ENCODE assay signal across 15 cellular contexts in genomic region chr17:35086164-35086563, GRCh38. TPM values are rescaled to one million over a fixed set of nuclear protein-coding genes. Genes with fewer than 3 reads are reported as not detected.
DNase-seq lines count a peak whose midpoint lies in the region; ATAC-seq and TF ChIP-seq lines count a peak whose summit lies in the region.
"Had no signal": no experiment of that assay in that cellular context is flagged by ENCODE, and none has a peak within 500 bp of the region (broad histone marks: within the 10 kb centered on the region; RNA-seq: fewer than 3 reads in every experiment).

No MANE protein-coding gene starts in this region.

- H3K4me3 Mint-ChIP-seq in stimulated activated naive CD8-positive, alpha-beta T cell treated with anti-CD3 and anti-CD28 coated beads, Interleukin-15, Interleukin-2, amounts not matched to agents 100 ng/mL and 50 ng/mL, for 24 hours: peak overlapping the region; percentile 1

- H3K4me3 ChIP-seq in trophoblast cell (ENCODE audit: low read depth, low read length): no peak overlapping the region
- H3K4me3 ChIP-seq: coronary artery, GM23248, left lung, thoracic aorta had no signal

- H3K79me1 ChIP-seq in trophoblast cell (ENCODE audit: low read length): peaks cover 10% of the 10 kb centered on the region

- H2AK5ac ChIP-seq in trophoblast cell (ENCODE audit: low read length): no peak overlapping the region

- DNase-seq in stimulated activated naive CD8-positive, alpha-beta T cell treated with anti-CD3 and anti-CD28 coated beads, Interleukin-15, Interleukin-2, amounts not matched to agents 100 U/mL and 50 U/mL, for 24 hours: no peak
- peak; percentile 18 for DNase-seq in medulla oblongata (ENCODE audit: extremely low spot score)
- DNase-seq in trophoblast cell: no peak
- no peak for DNase-seq in GM20000 (ENCODE audit: low spot score)
- DNase-seq: DMS53, GM23248, left lung, naive B cell, NCI-H2107 had no signal

- peaks cover 4% of the 10 kb centered on the region for H3K79me2 ChIP-seq in trophoblast cell (ENCODE audit: control insufficient read depth, insufficient read depth, low read length, poor library complexity)

- WGBS in trophoblast cell (ENCODE audit: extremely low coverage, insufficient coverage, insufficient read length): no CpG with 5 or more reads among the region's 8 CpGs

- no peak overlapping the region for H3K14ac ChIP-seq in trophoblast cell (ENCODE audit: low read length)

- H3K36me3 ChIP-seq in trophoblast cell (ENCODE audit: control insufficient read depth in 1 of 2, insufficient read depth in 2 of 2, low read length in 2 of 2): no peaks in the 10 kb centered on the region
- H3K36me3 ChIP-seq: left lung, thoracic aorta had no signal

- H4K8ac ChIP-seq in trophoblast cell (ENCODE audit: low read depth, low read length): no peak overlapping the region

- H3K18ac ChIP-seq in trophoblast cell (ENCODE audit: low read length): no peak overlapping the region

- no peak overlapping the region for H3K23ac ChIP-seq in trophoblast cell (ENCODE audit: low read length)

- H3K4me1 Mint-ChIP-seq in stimulated activated naive CD8-positive, alpha-beta T cell treated with anti-CD3 and anti-CD28 coated beads, Interleukin-15, Interleukin-2, amounts not matched to agents 100 ng/mL and 50 ng/mL, for 24 hours (ENCODE audit: low read depth): peaks cover 89% of the 10 kb centered on the region

- TF ChIP-seq CTCF in GM20000 (IDR thresholded peaks at IDR 0.05; ENCODE audit: extremely low read depth, missing control alignments): no peak

- no peaks in the 10 kb centered on the region for H3K36me3 Mint-ChIP-seq in stimulated activated naive CD8-positive, alpha-beta T cell treated with anti-CD3 and anti-CD28 coated beads, Interleukin-15, Interleukin-2, amounts not matched to agents 100 ng/mL and 50 ng/mL, for 24 hours (ENCODE audit: low read depth)
- H3K36me3 Mint-ChIP-seq: naive B cell had no signal

- H3K4ac ChIP-seq in trophoblast cell (ENCODE audit: low read depth, low read length): no peak overlapping the region

- H3K27ac ChIP-seq in angular gyrus (ENCODE audit: low read depth, low read length) (peak overlapping the region; percentile 50), trophoblast cell (ENCODE audit: low read depth, low read length) (no peak overlapping the region)
- H3K27ac ChIP-seq: coronary artery, GM23248, left lung, thoracic aorta had no signal

- H2AFZ ChIP-seq in trophoblast cell (ENCODE audit: insufficient read depth, low read length, poor library complexity): no peak overlapping the region
- H2AFZ ChIP-seq: GM23248 had no signal

- no peak overlapping the region for H2BK12ac ChIP-seq in trophoblast cell (ENCODE audit: low read length)

- no peaks in the 10 kb centered on the region for H3K9me3 Mint-ChIP-seq in stimulated activated naive CD8-positive, alpha-beta T cell treated with anti-CD3 and anti-CD28 coated beads, Interleukin-15, Interleukin-2, amounts not matched to agents 100 ng/mL and 50 ng/mL, for 24 hours
- H3K9me3 Mint-ChIP-seq: naive B cell had no signal

- no peaks in the 10 kb centered on the region for H3K9me3 ChIP-seq in trophoblast cell (ENCODE audit: insufficient read depth, low read depth, low read length)
- H3K9me3 ChIP-seq: left lung, thoracic aorta had no signal

- no peaks in the 10 kb centered on the region for H3K27me3 Mint-ChIP-seq in stimulated activated naive CD8-positive, alpha-beta T cell treated with anti-CD3 and anti-CD28 coated beads, Interleukin-15, Interleukin-2, amounts not matched to agents 100 ng/mL and 50 ng/mL, for 24 hours
- H3K27me3 Mint-ChIP-seq: naive B cell had no signal

- no peak overlapping the region for H4K12ac ChIP-seq in trophoblast cell (ENCODE audit: low read depth, low read length)

- no peak overlapping the region for H2BK5ac ChIP-seq in trophoblast cell (ENCODE audit: low read depth, low read length, poor library complexity)

- no peak overlapping the region for H4K91ac ChIP-seq in trophoblast cell (ENCODE audit: low read depth, low read length)

- no peak overlapping the region for H3K9ac ChIP-seq in trophoblast cell (ENCODE audit: low read length)
- H3K9ac ChIP-seq: GM23248 had no signal

- no peak overlapping the region for H2BK120ac ChIP-seq in trophoblast cell (ENCODE audit: insufficient read depth, low read length, poor library complexity)

- ATAC-seq in stimulated activated naive CD8-positive, alpha-beta T cell treated with anti-CD3 and anti-CD28 coated beads, Interleukin-15, Interleukin-2, amounts not matched to agents 100 U/mL and 50 U/mL, for 24 hours: no peak
- ATAC-seq in HG02588 (IDR thresholded peaks at IDR 0.05; ENCODE audit: unreplicated experiment): no peak
- ATAC-seq in HG02970 (IDR thresholded peaks at IDR 0.05; ENCODE audit: low FRiP score, unreplicated experiment): no peak
- ATAC-seq: left lung had no signal

- H3K4me2 ChIP-seq in trophoblast cell (ENCODE audit: low read length): no peak overlapping the region

- H3K27ac Mint-ChIP-seq in stimulated activated naive CD8-positive, alpha-beta T cell treated with anti-CD3 and anti-CD28 coated beads, Interleukin-15, Interleukin-2, amounts not matched to agents 100 ng/mL and 50 ng/mL, for 24 hours: no peak overlapping the region

- H3K27me3 ChIP-seq in trophoblast cell (ENCODE audit: insufficient read depth, low read length): no peaks in the 10 kb centered on the region
- H3K27me3 ChIP-seq: left lung had no signal

- H3K4me1 ChIP-seq in trophoblast cell (ENCODE audit: control insufficient read depth in 1 of 2, insufficient read depth in 2 of 2, low read length in 2 of 2): peaks cover 3 to 11% of the 10 kb centered on the region in 2 experiments

RNA-seq across cellular contexts. Expression of gene RFFL, which starts 22.7 kb away (rescaled TPM):
- 6.5 and 7.2 TPM in 2 replicates for polyA plus RNA-seq in trophoblast cell (2013)

RNA-seq across cellular contexts. Expression of gene RAD51D, which starts 33.5 kb away (rescaled TPM):
- polyA plus RNA-seq in trophoblast cell (2013): 5.0 and 5.4 TPM in 2 replicates

RNA-seq across cellular contexts. Expression of gene FNDC8, which starts 35.3 kb away (rescaled TPM):
- polyA plus RNA-seq in trophoblast cell (2013): not detected in 2 replicates
- polyA plus RNA-seq: GM23248 had no signal

RNA-seq across cellular contexts. Expression of gene NLE1, which starts 55.9 kb away (rescaled TPM):
- 5.6 and 5.9 TPM in 2 replicates for polyA plus RNA-seq in trophoblast cell (2013)
